Comparison of ENCODE assay signal across 15 cellular contexts in the genomic region with DNA sequence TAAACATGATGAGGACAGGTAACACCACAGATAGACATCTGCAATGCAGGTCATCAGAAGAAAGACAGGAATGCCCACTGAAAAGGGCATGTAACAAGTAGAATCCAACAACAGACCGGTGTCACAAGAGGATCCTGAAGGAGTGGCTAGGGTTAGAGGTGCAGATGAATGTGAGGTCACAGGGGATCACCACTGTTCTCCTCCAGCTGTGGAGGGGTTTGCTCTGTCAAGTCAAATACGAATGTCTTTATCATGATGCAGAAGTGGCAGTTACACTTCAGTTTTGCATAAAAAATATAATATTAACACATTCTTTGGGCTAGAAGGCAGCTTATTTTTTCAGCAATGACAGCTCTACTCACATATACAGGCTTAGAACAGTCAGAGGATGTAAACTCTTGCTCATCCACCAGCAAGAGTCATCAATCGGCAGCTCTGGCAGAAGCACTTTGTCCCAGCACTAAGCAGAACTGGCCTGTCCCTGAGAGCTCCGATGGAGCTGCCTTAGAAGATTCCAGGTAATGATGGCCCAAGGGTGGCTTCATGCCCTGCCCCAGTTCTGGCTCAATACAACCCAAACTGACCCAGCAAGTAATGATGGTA.
DNase-seq lines count a peak whose midpoint lies in the region; ATAC-seq and TF ChIP-seq lines count a peak whose summit lies in the region.
"Had no signal": no experiment of that assay in that cellular context is flagged by ENCODE, and none has a peak within 500 bp of the region (broad histone marks: within the 10 kb centered on the region; RNA-seq: fewer than 3 reads in every experiment).

No MANE protein-coding gene starts in this region.

- peak overlapping the region; percentile 47 for H3K27ac Mint-ChIP-seq in activated CD4-positive, alpha-beta T cell treated with anti-CD3 and anti-CD28 coated beads, Interleukin-2, amount 10 ng/mL, durations not matched to agents 7 days and 5 days
- peak overlapping the region; percentile 84 for H3K27ac Mint-ChIP-seq in T-helper 17 cell
- peak overlapping the region; percentile 15 for H3K27ac Mint-ChIP-seq in neural crest cell (ENCODE audit: unreplicated experiment)

- POLR2A ChIA-PET in activated CD4-positive, alpha-beta T cell treated with anti-CD3 and anti-CD28 coated beads, Interleukin-2, amount 10 ng/mL, durations not matched to agents 7 days and 5 days (lab: Charles Lee) = no interaction called here

- peaks cover 73% of the 10 kb centered on the region for H3K4me1 Mint-ChIP-seq in activated CD4-positive, alpha-beta T cell treated with anti-CD3 and anti-CD28 coated beads, Interleukin-2, amount 10 ng/mL, durations not matched to agents 7 days and 5 days
- H3K4me1 Mint-ChIP-seq in T-helper 17 cell (peaks cover 56% of the 10 kb centered on the region), neural crest cell (peaks cover 80% of the 10 kb centered on the region)

- no peak overlapping the region for H3K4me3 Mint-ChIP-seq in activated CD4-positive, alpha-beta T cell treated with anti-CD3 and anti-CD28 coated beads, Interleukin-2, amount 10 ng/mL, durations not matched to agents 7 days and 5 days
- H3K4me3 Mint-ChIP-seq in T-helper 17 cell (peak overlapping the region; percentile 67), neural crest cell (no peak overlapping the region)

- peaks cover 6% of the 10 kb centered on the region for H3K9me3 ChIP-seq in T-helper 17 cell (ENCODE audit: control insufficient read depth, low read length, poor library complexity, severe bottlenecking)

- H3K36me3 Mint-ChIP-seq in activated CD4-positive, alpha-beta T cell treated with anti-CD3 and anti-CD28 coated beads, Interleukin-2, amount 10 ng/mL, durations not matched to agents 7 days and 5 days (ENCODE audit: low read depth) = peaks cover 84% of the 10 kb centered on the region
- H3K36me3 Mint-ChIP-seq in T-helper 17 cell (ENCODE audit: low read depth) (peaks cover 6% of the 10 kb centered on the region), neural crest cell (ENCODE audit: low read depth) (peaks cover 37% of the 10 kb centered on the region)

- CTCF ChIA-PET in activated CD4-positive, alpha-beta T cell treated with anti-CD3 and anti-CD28 coated beads, Interleukin-2, amount 10 ng/mL, durations not matched to agents 7 days and 5 days (lab: Charles Lee) = interaction anchor here (1.0 to 2.4 kb wide), 3 partner anchors 10 to 256 kb away, joined by 3 to 12 read pairs (median 5); no protein-coding TSS in a partner anchor

- TF ChIP-seq CTCF in neural crest cell (conservative IDR thresholded peaks at IDR 0.05) (no peak), GM10266 (IDR thresholded peaks at IDR 0.05; ENCODE audit: control insufficient read depth, insufficient read depth, low read depth, missing control alignments) (no peak)

- peaks cover 20% of the 10 kb centered on the region for H3K9me3 Mint-ChIP-seq in activated CD4-positive, alpha-beta T cell treated with anti-CD3 and anti-CD28 coated beads, Interleukin-2, amount 10 ng/mL, durations not matched to agents 7 days and 5 days
- peaks cover 9% of the 10 kb centered on the region for H3K9me3 Mint-ChIP-seq in neural crest cell

- H3K27me3 Mint-ChIP-seq in activated CD4-positive, alpha-beta T cell treated with anti-CD3 and anti-CD28 coated beads, Interleukin-2, amount 10 ng/mL, durations not matched to agents 7 days and 5 days = no peaks in the 10 kb centered on the region
- no peaks in the 10 kb centered on the region for H3K27me3 Mint-ChIP-seq in T-helper 17 cell
- H3K27me3 Mint-ChIP-seq in neural crest cell (ENCODE audit: low read depth) = no peaks in the 10 kb centered on the region

- ATAC-seq in T-helper 17 cell (no peak), GM18909 (IDR thresholded peaks at IDR 0.05; ENCODE audit: poor library complexity, unreplicated experiment) (no peak), HG02840 (IDR thresholded peaks at IDR 0.05; ENCODE audit: low FRiP score, unreplicated experiment) (no peak)
- ATAC-seq: A549, left cardiac atrium had no signal

- no peak for DNase-seq in activated CD4-positive, alpha-beta T cell treated with anti-CD3 and anti-CD28 coated beads, Interleukin-2, amount 10 ng/mL, durations not matched to agents 7 days and 5 days
- no peak for DNase-seq in activated CD4-positive, alpha-beta T cell treated with anti-CD3 and anti-CD28 coated beads, Interleukin-2, amount 50 U/mL, for 48 hours
- DNase-seq in T-helper 17 cell = no peak
- no peak for DNase-seq in neural crest cell (ENCODE audit: low read depth, low spot score)
- DNase-seq in GM10266 (ENCODE audit: extremely low spot score) = no peak
- DNase-seq: left cardiac atrium; MM.1S; NCI-H524; spleen; stimulated activated naive CD4-positive, alpha-beta T cell treated with Interleukin-2 at 50 U/mL for 16 hours had no signal

- H3K27ac ChIP-seq in cingulate gyrus (ENCODE audit: low read depth, low read length) = peak overlapping the region; percentile 6
- H3K27ac ChIP-seq: A549, cardiac muscle cell had no signal

Comparison
In these comparisons a context has a peak if more than half of its experiments do, and no peak if none do; other contexts are left out.
1. H3K27ac Mint-ChIP-seq: peak in every context shown above with its lines; median percentile 84 in T-helper 17 cell; 47 in activated CD4-positive, alpha-beta T cell treated with anti-CD3 and anti-CD28 coated beads, Interleukin-2, amount 10 ng/mL, durations not matched to agents 7 days and 5 days; 15 in neural crest cell.